Comparison of ENCODE assay signal across 1 cellular context in genomic region chr9:128067898-128068655, GRCh38.
TF ChIP-seq lines count a peak whose summit lies in the region.

SLC25A25 (plus strand) TSS chr9:128068232; CDS start chr9:128068320, 88 bp downstream.

TF ChIP-seq in K562, 482 proteins besides CTCF, POLR2A, EP300 and RAD21 (continued from another document and continues in another):
- no peak for TF ChIP-seq KLF1 (tag; IDR thresholded peaks at IDR 0.05)
- no peak for TF ChIP-seq ZNF165 (CRISPR knock-in tag; IDR thresholded peaks at IDR 0.05; ENCODE audit: borderline replicate concordance)
- TF ChIP-seq NRF1 (conservative IDR thresholded peaks at IDR 0.05 in 1 of 2, IDR thresholded peaks at IDR 0.05 in 1 of 2), result peak; percentile 81 to 83
- TF ChIP-seq, protein P1, sequence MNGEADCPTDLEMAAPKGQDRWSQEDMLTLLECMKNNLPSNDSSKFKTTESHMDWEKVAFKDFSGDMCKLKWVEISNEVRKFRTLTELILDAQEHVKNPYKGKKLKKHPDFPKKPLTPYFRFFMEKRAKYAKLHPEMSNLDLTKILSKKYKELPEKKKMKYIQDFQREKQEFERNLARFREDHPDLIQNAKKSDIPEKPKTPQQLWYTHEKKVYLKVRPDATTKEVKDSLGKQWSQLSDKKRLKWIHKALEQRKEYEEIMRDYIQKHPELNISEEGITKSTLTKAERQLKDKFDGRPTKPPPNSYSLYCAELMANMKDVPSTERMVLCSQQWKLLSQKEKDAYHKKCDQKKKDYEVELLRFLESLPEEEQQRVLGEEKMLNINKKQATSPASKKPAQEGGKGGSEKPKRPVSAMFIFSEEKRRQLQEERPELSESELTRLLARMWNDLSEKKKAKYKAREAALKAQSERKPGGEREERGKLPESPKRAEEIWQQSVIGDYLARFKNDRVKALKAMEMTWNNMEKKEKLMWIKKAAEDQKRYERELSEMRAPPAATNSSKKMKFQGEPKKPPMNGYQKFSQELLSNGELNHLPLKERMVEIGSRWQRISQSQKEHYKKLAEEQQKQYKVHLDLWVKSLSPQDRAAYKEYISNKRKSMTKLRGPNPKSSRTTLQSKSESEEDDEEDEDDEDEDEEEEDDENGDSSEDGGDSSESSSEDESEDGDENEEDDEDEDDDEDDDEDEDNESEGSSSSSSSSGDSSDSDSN (IDR thresholded peaks at IDR 0.05; ENCODE audit: borderline replicate concordance in 1 of 2, low read depth in 2 of 2, low read length in 2 of 2), result peak; percentile 58 to 63; a peak in 1 of 4 replicates
- TF ChIP-seq MTF1 (CRISPR knock-in tag; IDR thresholded peaks at IDR 0.05; ENCODE audit: borderline replicate concordance), result no peak
- TF ChIP-seq THRB (CRISPR knock-in tag; conservative IDR thresholded peaks at IDR 0.05), result no peak
- TF ChIP-seq, protein P2, sequence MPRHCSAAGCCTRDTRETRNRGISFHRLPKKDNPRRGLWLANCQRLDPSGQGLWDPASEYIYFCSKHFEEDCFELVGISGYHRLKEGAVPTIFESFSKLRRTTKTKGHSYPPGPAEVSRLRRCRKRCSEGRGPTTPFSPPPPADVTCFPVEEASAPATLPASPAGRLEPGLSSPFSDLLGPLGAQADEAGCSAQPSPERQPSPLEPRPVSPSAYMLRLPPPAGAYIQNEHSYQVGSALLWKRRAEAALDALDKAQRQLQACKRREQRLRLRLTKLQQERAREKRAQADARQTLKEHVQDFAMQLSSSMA (CRISPR knock-in tag; IDR thresholded peaks at IDR 0.05), result no peak
- no peak for TF ChIP-seq HMBOX1 (IDR thresholded peaks at IDR 0.05)
- no peak for TF ChIP-seq ZNF644 (tag; IDR thresholded peaks at IDR 0.05; ENCODE audit: low read depth)
- TF ChIP-seq BACH1 (tag; IDR thresholded peaks at IDR 0.05), result no peak
- TF ChIP-seq, protein P3, sequence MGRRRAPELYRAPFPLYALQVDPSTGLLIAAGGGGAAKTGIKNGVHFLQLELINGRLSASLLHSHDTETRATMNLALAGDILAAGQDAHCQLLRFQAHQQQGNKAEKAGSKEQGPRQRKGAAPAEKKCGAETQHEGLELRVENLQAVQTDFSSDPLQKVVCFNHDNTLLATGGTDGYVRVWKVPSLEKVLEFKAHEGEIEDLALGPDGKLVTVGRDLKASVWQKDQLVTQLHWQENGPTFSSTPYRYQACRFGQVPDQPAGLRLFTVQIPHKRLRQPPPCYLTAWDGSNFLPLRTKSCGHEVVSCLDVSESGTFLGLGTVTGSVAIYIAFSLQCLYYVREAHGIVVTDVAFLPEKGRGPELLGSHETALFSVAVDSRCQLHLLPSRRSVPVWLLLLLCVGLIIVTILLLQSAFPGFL (CRISPR knock-in tag; IDR thresholded peaks at IDR 0.05), result no peak
- no peak for TF ChIP-seq BRD9 (IDR thresholded peaks at IDR 0.05; ENCODE audit: low read depth, partially characterized antibody)
- TF ChIP-seq TEAD1 (CRISPR knock-in tag; IDR thresholded peaks at IDR 0.05), result no peak
- TF ChIP-seq ZNF41 (CRISPR knock-in tag; conservative IDR thresholded peaks at IDR 0.05), result no peak
- TF ChIP-seq PHF8 (IDR thresholded peaks at IDR 0.05; ENCODE audit: borderline replicate concordance, low read length), result peak; percentile 51; the same call in 1 of the 2 replicates
- TF ChIP-seq DMBX1 (CRISPR knock-in tag; IDR thresholded peaks at IDR 0.05; ENCODE audit: borderline replicate concordance), result no peak
- peak; percentile 19; the same call in 1 of the 2 replicates for TF ChIP-seq MTA3 (IDR thresholded peaks at IDR 0.05; ENCODE audit: borderline replicate concordance)
- no peak for TF ChIP-seq CHD2 (IDR thresholded peaks at IDR 0.05; ENCODE audit: low read depth, low read length)
- no peak for TF ChIP-seq ZBTB17 (CRISPR knock-in tag; IDR thresholded peaks at IDR 0.05)
- TF ChIP-seq, protein P4, sequence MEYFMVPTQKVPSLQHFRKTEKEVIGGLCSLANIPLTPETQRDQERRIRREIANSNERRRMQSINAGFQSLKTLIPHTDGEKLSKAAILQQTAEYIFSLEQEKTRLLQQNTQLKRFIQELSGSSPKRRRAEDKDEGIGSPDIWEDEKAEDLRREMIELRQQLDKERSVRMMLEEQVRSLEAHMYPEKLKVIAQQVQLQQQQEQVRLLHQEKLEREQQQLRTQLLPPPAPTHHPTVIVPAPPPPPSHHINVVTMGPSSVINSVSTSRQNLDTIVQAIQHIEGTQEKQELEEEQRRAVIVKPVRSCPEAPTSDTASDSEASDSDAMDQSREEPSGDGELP (CRISPR knock-in tag; IDR thresholded peaks at IDR 0.05; ENCODE audit: borderline replicate concordance), result peak; percentile 76; the same call in 1 of the 2 replicates
- TF ChIP-seq, protein P5, sequence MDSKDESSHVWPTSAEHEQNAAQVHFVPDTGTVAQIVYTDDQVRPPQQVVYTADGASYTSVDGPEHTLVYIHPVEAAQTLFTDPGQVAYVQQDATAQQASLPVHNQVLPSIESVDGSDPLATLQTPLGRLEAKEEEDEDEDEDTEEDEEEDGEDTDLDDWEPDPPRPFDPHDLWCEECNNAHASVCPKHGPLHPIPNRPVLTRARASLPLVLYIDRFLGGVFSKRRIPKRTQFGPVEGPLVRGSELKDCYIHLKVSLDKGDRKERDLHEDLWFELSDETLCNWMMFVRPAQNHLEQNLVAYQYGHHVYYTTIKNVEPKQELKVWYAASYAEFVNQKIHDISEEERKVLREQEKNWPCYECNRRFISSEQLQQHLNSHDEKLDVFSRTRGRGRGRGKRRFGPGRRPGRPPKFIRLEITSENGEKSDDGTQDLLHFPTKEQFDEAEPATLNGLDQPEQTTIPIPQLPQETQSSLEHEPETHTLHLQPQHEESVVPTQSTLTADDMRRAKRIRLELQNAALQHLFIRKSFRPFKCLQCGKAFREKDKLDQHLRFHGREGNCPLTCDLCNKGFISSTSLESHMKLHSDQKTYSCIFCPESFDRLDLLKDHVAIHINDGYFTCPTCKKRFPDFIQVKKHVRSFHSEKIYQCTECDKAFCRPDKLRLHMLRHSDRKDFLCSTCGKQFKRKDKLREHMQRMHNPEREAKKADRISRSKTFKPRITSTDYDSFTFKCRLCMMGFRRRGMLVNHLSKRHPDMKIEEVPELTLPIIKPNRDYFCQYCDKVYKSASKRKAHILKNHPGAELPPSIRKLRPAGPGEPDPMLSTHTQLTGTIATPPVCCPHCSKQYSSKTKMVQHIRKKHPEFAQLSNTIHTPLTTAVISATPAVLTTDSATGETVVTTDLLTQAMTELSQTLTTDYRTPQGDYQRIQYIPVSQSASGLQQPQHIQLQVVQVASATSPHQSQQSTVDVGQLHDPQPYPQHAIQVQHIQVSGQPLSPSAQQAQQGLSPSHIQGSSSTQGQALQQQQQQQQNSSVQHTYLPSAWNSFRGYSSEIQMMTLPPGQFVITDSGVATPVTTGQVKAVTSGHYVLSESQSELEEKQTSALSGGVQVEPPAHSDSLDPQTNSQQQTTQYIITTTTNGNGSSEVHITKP (IDR thresholded peaks at IDR 0.05; ENCODE audit: partially characterized antibody), result no peak
- TF ChIP-seq MNT (conservative IDR thresholded peaks at IDR 0.05), result no peak
- no peak for TF ChIP-seq HDAC6 (IDR thresholded peaks at IDR 0.05; ENCODE audit: low read depth, low read length)
- no peak for TF ChIP-seq DDX20 (tag; IDR thresholded peaks at IDR 0.05; ENCODE audit: low read depth)
- TF ChIP-seq E2F3 (CRISPR knock-in tag; IDR thresholded peaks at IDR 0.05), result peak; percentile 61; the same call in 1 of the 2 replicates
- no peak for TF ChIP-seq GTF2B (IDR thresholded peaks at IDR 0.05; ENCODE audit: extremely low read depth, insufficient read length)
- TF ChIP-seq, protein P6, sequence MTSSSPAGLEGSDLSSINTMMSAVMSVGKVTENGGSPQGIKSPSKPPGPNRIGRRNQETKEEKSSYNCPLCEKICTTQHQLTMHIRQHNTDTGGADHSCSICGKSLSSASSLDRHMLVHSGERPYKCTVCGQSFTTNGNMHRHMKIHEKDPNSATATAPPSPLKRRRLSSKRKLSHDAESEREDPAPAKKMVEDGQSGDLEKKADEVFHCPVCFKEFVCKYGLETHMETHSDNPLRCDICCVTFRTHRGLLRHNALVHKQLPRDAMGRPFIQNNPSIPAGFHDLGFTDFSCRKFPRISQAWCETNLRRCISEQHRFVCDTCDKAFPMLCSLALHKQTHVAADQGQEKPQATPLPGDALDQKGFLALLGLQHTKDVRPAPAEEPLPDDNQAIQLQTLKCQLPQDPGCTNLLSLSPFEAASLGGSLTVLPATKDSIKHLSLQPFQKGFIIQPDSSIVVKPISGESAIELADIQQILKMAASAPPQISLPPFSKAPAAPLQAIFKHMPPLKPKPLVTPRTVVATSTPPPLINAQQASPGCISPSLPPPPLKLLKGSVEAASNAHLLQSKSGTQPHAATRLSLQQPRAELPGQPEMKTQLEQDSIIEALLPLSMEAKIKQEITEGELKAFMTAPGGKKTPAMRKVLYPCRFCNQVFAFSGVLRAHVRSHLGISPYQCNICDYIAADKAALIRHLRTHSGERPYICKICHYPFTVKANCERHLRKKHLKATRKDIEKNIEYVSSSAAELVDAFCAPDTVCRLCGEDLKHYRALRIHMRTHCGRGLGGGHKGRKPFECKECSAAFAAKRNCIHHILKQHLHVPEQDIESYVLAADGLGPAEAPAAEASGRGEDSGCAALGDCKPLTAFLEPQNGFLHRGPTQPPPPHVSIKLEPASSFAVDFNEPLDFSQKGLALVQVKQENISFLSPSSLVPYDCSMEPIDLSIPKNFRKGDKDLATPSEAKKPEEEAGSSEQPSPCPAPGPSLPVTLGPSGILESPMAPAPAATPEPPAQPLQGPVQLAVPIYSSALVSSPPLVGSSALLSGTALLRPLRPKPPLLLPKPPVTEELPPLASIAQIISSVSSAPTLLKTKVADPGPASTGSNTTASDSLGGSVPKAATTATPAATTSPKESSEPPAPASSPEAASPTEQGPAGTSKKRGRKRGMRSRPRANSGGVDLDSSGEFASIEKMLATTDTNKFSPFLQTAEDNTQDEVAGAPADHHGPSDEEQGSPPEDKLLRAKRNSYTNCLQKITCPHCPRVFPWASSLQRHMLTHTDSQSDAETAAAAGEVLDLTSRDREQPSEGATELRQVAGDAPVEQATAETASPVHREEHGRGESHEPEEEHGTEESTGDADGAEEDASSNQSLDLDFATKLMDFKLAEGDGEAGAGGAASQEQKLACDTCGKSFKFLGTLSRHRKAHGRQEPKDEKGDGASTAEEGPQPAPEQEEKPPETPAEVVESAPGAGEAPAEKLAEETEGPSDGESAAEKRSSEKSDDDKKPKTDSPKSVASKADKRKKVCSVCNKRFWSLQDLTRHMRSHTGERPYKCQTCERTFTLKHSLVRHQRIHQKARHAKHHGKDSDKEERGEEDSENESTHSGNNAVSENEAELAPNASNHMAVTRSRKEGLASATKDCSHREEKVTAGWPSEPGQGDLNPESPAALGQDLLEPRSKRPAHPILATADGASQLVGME (CRISPR knock-in tag; IDR thresholded peaks at IDR 0.05), result no peak
- TF ChIP-seq ZNF316 (IDR thresholded peaks at IDR 0.05), result no peak
- peak in 1 of 2 experiments; percentile 66; a peak in 2 of 4 replicates for TF ChIP-seq RCOR1 (IDR thresholded peaks at IDR 0.05; ENCODE audit: borderline replicate concordance in 1 of 2, low read depth in 2 of 2, low read length in 2 of 2)
- TF ChIP-seq KAT8 (IDR thresholded peaks at IDR 0.05; ENCODE audit: low read depth), result no peak
- no peak for TF ChIP-seq POLR2AphosphoS2 (IDR thresholded peaks at IDR 0.05; ENCODE audit: low read length)
- TF ChIP-seq ZNF24 (IDR thresholded peaks at IDR 0.05), result 0 out of 2 replicates have a peak, but pooled peaks have one; percentile 7
- no peak; the same call in 1 of the 2 replicates for TF ChIP-seq SOX6 (IDR thresholded peaks at IDR 0.05)
- TF ChIP-seq ETS1 (conservative IDR thresholded peaks at IDR 0.05; ENCODE audit: control insufficient read depth, low read depth, low read length), result no peak; the same call in 1 of the 2 replicates
